In the genomic region with DNA sequence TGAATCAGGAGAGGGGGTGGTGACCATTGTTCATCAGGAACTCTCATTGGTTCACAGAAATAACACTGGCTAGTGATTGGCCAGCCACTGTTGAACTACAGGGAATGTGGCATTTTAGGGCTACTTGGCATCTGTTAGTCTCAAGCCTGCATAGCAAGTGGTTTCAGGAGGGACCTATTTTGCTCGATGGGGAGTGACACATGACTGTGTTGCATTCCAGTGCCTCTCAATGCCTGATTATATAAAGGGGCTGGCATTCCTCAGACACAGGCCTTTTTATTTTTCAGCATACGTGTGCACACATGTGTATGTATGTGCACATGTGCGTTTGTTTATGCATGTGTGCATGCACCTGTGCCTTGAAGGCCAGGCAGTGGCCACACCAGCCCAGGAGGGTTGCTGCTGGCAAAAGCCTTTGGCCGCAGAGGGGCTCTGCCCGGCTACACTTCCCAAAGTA, we compare ENCODE assay signal across 11 cellular contexts. TPM values are rescaled to one million over a fixed set of nuclear protein-coding genes. Genes with fewer than 3 reads are reported as not detected.
DNase-seq lines count a peak whose midpoint lies in the region; ATAC-seq, FAIRE-seq and TF ChIP-seq lines count a peak whose summit lies in the region.
"Had no signal": no experiment of that assay in that cellular context is flagged by ENCODE, and none has a peak within 500 bp of the region (broad histone marks: within the 10 kb centered on the region; RNA-seq: fewer than 3 reads in every experiment).

No MANE protein-coding gene starts in this region.

- peak overlapping the region; percentile 71 for H3K27ac ChIP-seq in H1 (ENCODE audit: low read depth, low read length)
- no peak overlapping the region for H3K27ac ChIP-seq in ascending aorta
- H3K27ac ChIP-seq: 22Rv1 had no signal

- FAIRE-seq in H1 (lab: Jason Lieb, UNC), result peak; percentile 99

- peak overlapping the region; percentile 24 for H4K5ac ChIP-seq in H1 (ENCODE audit: insufficient read length, low read depth, low read length)

- H2BK20ac ChIP-seq in H1 (ENCODE audit: low read length), result peak overlapping the region; percentile 63

- H2AFZ ChIP-seq in H1 (ENCODE audit: low read length), result no peak overlapping the region

- intact Hi-C loops in ascending aorta (cut with DNase I), result no loop called here

- peak overlapping the region; percentile 60; the same call in 1 of the 2 replicates for H4K8ac ChIP-seq in H1 (ENCODE audit: extremely low read depth, insufficient read depth, low read length)

- 63% methylated on average over 5 of the region's 5 CpGs; no CpG with 5 or more reads in 1 of the 2 experiments for WGBS in H1 (ENCODE audit: extremely low coverage in 1 of 2, insufficient coverage in 1 of 2, insufficient read length in 1 of 2, insufficient replicate concordance in 2 of 2, low coverage in 1 of 2, low lambda C conversion rate in 2 of 2, missing lambda C conversion rate in 1 of 2), 2 experiments

- CTCF ChIA-PET in H1 (lab: Charles Lee; ENCODE audit: partially characterized antibody), result interaction anchor here (1.3 kb wide), 1 partner anchor 22 kb away, joined by 3 read pairs; no protein-coding TSS in a partner anchor

- peak overlapping the region; percentile 95 for H4K91ac ChIP-seq in H1 (replicated peaks; ENCODE audit: insufficient read length, low read length)

- H3K9ac ChIP-seq in H1 (replicated peaks in 1 of 4; ENCODE audit: extremely low read depth in 1 of 4, low read depth in 3 of 4, low read length in 3 of 4), result 0 out of 7 replicates have a peak overlapping the region, but pooled peaks of 1 of the 4 experiments have one; percentile 1

- H3K23me2 ChIP-seq in H1 (ENCODE audit: low read depth, low read length), result no peaks in the 10 kb centered on the region; the same call in 1 of the 2 replicates

- H3K4ac ChIP-seq in H1 (replicated peaks; ENCODE audit: insufficient read length, low read depth, low read length), result no peak overlapping the region

- peak overlapping the region; percentile 93; the same call in 1 of the 2 replicates for H2BK15ac ChIP-seq in H1 (ENCODE audit: low read length)

- H2BK12ac ChIP-seq in H1 (ENCODE audit: low read depth, low read length), result peak overlapping the region; percentile 78

- POLR2A ChIA-PET in H1 (lab: Charles Lee; ENCODE audit: partially characterized antibody), result no interaction called here

- H3K36me3 ChIP-seq in H1 (ENCODE audit: control insufficient read depth in 2 of 4, insufficient read depth in 4 of 4, low read length in 3 of 4) (no peaks in the 10 kb centered on the region), ascending aorta (no peaks in the 10 kb centered on the region)

- peak; percentile 37 for DNase-seq in DMS 273 (lab: John Stamatoyannopoulos, UW; ENCODE audit: unreplicated experiment)
- no peak for DNase-seq in DMS 273 treated with DMSO at 0.1 percent for 48 hours (lab: John Stamatoyannopoulos, UW)
- peak; percentile 35 for DNase-seq in RPMI7951 (ENCODE audit: low read depth)
- peak; percentile 55 to 72 for DNase-seq in H1 (ENCODE audit: low read depth in 1 of 2, low spot score in 2 of 2)
- DNase-seq in pons (ENCODE audit: low spot score), result peak; percentile 31
- no peak for DNase-seq in ascending aorta (ENCODE audit: low spot score in 2 of 2)
- DNase-seq: NCI-H187 treated with DMSO at 0.1 percent for 48 hours; stimulated activated CD4-positive, alpha-beta T cell treated with anti-CD3 and anti-CD28 coated beads, Interleukin-4, amount 100 ng/mL, for 1 hour had no signal

- H2BK120ac ChIP-seq in H1 (replicated peaks; ENCODE audit: low read depth, low read length), result peak overlapping the region; percentile 75

- no peak for TF ChIP-seq RAD21 in H1 (IDR thresholded peaks at IDR 0.05 in 1 of 2, conservative IDR thresholded peaks at IDR 0.05 in 1 of 2; ENCODE audit: low read depth in 2 of 2, low read length in 2 of 2)

- H4K20me1 ChIP-seq in H1 (replicated peaks in 1 of 2; ENCODE audit: control insufficient read depth in 1 of 2, insufficient read depth in 2 of 2, low read length in 2 of 2), result no peaks in the 10 kb centered on the region

- peak overlapping the region; percentile 10 to 62 for H3K4me2 ChIP-seq in H1 (ENCODE audit: insufficient read depth in 1 of 2, low read depth in 2 of 2, low read length in 2 of 2)

- H3K4me3 ChIP-seq in H1 (ENCODE audit: extremely low read depth in 1 of 4, insufficient read depth in 2 of 4, low read depth in 3 of 4, low read length in 4 of 4) (no peak overlapping the region), ascending aorta (no peak overlapping the region)

- no peaks in the 10 kb centered on the region; the same call in 1 of the 2 replicates for H3K79me1 ChIP-seq in H1 (ENCODE audit: low read depth, low read length)

- H3K4me1 ChIP-seq in H1 (replicated peaks in 1 of 4; ENCODE audit: control insufficient read depth in 3 of 4, insufficient read depth in 4 of 4, low read length in 3 of 4) (peaks cover 16 to 37% (median 22%) of the 10 kb centered on the region in 4 experiments), ascending aorta (no peaks in the 10 kb centered on the region)

- H2BK5ac ChIP-seq in H1 (ENCODE audit: low read depth, low read length), result peak overlapping the region; percentile 83

- no peak for TF ChIP-seq POLR2A in H1 (IDR thresholded peaks at IDR 0.05; ENCODE audit: control extremely low read depth in 1 of 2, low read depth in 2 of 2, low read length in 2 of 2)

- H2AK5ac ChIP-seq in H1 (ENCODE audit: low read depth, low read length), result peak overlapping the region; percentile 20

- H3K56ac ChIP-seq in H1 (replicated peaks; ENCODE audit: insufficient read length, low read depth, low read length), result no peak overlapping the region

- no peak overlapping the region for H3K14ac ChIP-seq in H1 (ENCODE audit: insufficient read length)

- H3K27me3 ChIP-seq in H1 (replicated peaks in 1 of 4; ENCODE audit: control insufficient read depth in 3 of 4, extremely low read depth in 1 of 4, insufficient read depth in 3 of 4, low read length in 3 of 4) (no peaks in the 10 kb centered on the region; a peak in 1 of 7 replicates), ascending aorta (no peaks in the 10 kb centered on the region)

- no peak for TF ChIP-seq EP300 in H1 (IDR thresholded peaks at IDR 0.05; ENCODE audit: borderline replicate concordance in 1 of 2, low read depth in 2 of 2, low read length in 2 of 2)

- ATAC-seq in HG03354 (IDR thresholded peaks at IDR 0.05; ENCODE audit: poor library complexity, severe bottlenecking, unreplicated experiment) (no peak), GM18861 (IDR thresholded peaks at IDR 0.05; ENCODE audit: unreplicated experiment) (no peak)

- H3K9me3 ChIP-seq in H1 (ENCODE audit: insufficient read depth in 2 of 2, low read depth in 1 of 2, low read length in 1 of 2) (no peaks in the 10 kb centered on the region), ascending aorta (no peaks in the 10 kb centered on the region)

- TF ChIP-seq CTCF in H1 (IDR thresholded peaks at IDR 0.05; ENCODE audit: control extremely low read depth in 1 of 3, insufficient read depth in 1 of 3, low read depth in 1 of 3, low read length in 3 of 3) (no peak), ascending aorta (IDR thresholded peaks at IDR 0.05) (no peak)

- peak overlapping the region; percentile 97 for H3K18ac ChIP-seq in H1 (ENCODE audit: extremely low read depth, low read length)

- H3K23ac ChIP-seq in H1 (ENCODE audit: insufficient read length), result no peak overlapping the region

- no peaks in the 10 kb centered on the region for H3K79me2 ChIP-seq in H1 (ENCODE audit: control insufficient read depth in 1 of 2, insufficient read depth in 2 of 2, low read length in 2 of 2)

TF ChIP-seq in H1, 55 proteins besides CTCF, POLR2A, EP300 and RAD21 (continues in another document):
- TF ChIP-seq, protein P1, sequence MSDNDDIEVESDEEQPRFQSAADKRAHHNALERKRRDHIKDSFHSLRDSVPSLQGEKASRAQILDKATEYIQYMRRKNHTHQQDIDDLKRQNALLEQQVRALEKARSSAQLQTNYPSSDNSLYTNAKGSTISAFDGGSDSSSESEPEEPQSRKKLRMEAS (IDR thresholded peaks at IDR 0.05), result 0 out of 2 replicates have a peak, but pooled peaks have one; percentile 46
- TF ChIP-seq CTBP2 (IDR thresholded peaks at IDR 0.05; ENCODE audit: borderline replicate concordance, insufficient read depth, insufficient read length, low read length) (no peak), TAF1 (IDR thresholded peaks at IDR 0.05; ENCODE audit: low read depth, low read length) (0 out of 2 replicates have a peak, but pooled peaks have one; percentile 31), TEAD4 (IDR thresholded peaks at IDR 0.05; ENCODE audit: low read depth, low read length) (peak; percentile 92), TCF12 (IDR thresholded peaks at IDR 0.05; ENCODE audit: low read depth, low read length) (0 out of 2 replicates have a peak, but pooled peaks have one; percentile 19), RNF2 (IDR thresholded peaks at IDR 0.05; ENCODE audit: borderline replicate concordance, low read depth, low read length, missing control alignments, poor library complexity, severe bottlenecking) (no peak), YY1 (IDR thresholded peaks at IDR 0.05; ENCODE audit: low read depth, low read length) (no peak), JUND (IDR thresholded peaks at IDR 0.05; ENCODE audit: low read length) (no peak), SP1 (IDR thresholded peaks at IDR 0.05; ENCODE audit: low read depth, low read length) (peak; percentile 96), EZH2 (IDR thresholded peaks at IDR 0.05; ENCODE audit: low read depth, low read length, severe bottlenecking) (no peak), TBP (IDR thresholded peaks at IDR 0.05; ENCODE audit: low read depth, low read length) (peak; percentile 12; the same call in 1 of the 2 replicates), KDM5A (IDR thresholded peaks at IDR 0.05; ENCODE audit: low read length) (no peak)

RNA-seq across cellular contexts. Expression of a gene that starts 23.2 kb away (rescaled TPM):
- not detected in 2 replicates for total RNA-seq in RPMI7951 (2014; rRNA removed; shearing (Covaris generic))
- 1.4 and 1.9 TPM in 2 replicates for total RNA-seq in H1 (2021; fragmentation: NEBNext Ultra II Directional; extraction: Animal tissue kit (Norgen Biotek cat#: 25700))
- polyA plus RNA-seq in H1 (2011; rRNA removed), result 1.4 and 2.3 TPM in 2 replicates
- 2.0 TPM for polyA plus RNA-seq in H1 (2011; cell fraction: cytosol; rRNA removed)
- polyA plus RNA-seq in H1 (2011; cell fraction: nucleus; rRNA removed), result 3.2 TPM
- polyA plus RNA-seq in H1 (2012, experiment 1 of 2), result 0.73 to 1.6 TPM (median 1.2 TPM) in 4 replicates
- polyA plus RNA-seq in H1 (2012, experiment 2 of 2), result 1.0 TPM
- 0.51 TPM for polyA plus RNA-seq in H1 (2013, experiment 1 of 2)
- polyA plus RNA-seq in H1 (2013, experiment 2 of 2), result 0.53 TPM
- 1.4 and 1.6 TPM in 2 replicates for polyA minus RNA-seq in H1 (2011; rRNA and poly(A)+ RNA removed)
- polyA minus RNA-seq in H1 (2011; cell fraction: cytosol; rRNA and poly(A)+ RNA removed), result 2.0 TPM
- polyA minus RNA-seq in H1 (2011; cell fraction: nucleus; rRNA and poly(A)+ RNA removed), result 1.4 TPM
- 20.8 TPM for total RNA-seq in ascending aorta

Comparison
In these comparisons a context has a peak if more than half of its experiments do, and no peak if none do; other contexts are left out.
1. DNase-seq: peak in DMS 273 (single experiment), RPMI7951 (single experiment), H1 (2 of 2) and pons (single experiment); none in DMS 273 treated with DMSO at 0.1 percent for 48 hours (single experiment) and ascending aorta (0 of 2).